10 cellular contexts compared by ENCODE assay signal in genomic region chr5:177369913-177370487, GRCh38. TPM values are rescaled to one million over a fixed set of nuclear protein-coding genes. Genes with fewer than 3 reads are reported as not detected.
A peak's percentile ranks its signal among the peaks of the same experiment; 100 is the strongest.
DNase-seq lines count a peak whose midpoint lies in the region; ATAC-seq, FAIRE-seq and TF ChIP-seq lines count a peak whose summit lies in the region.
"Had no signal": no experiment of that assay in that cellular context is flagged by ENCODE, and none has a peak within 500 bp of the region (broad histone marks: within the 10 kb centered on the region; RNA-seq: fewer than 3 reads in every experiment).

No MANE protein-coding gene starts in this region.

- ATAC-seq in effector memory CD8-positive, alpha-beta T cell (replicated peaks): no peak
- ATAC-seq in pancreas (peak; percentile 4 to 17 (median 15)), GM21825 (IDR thresholded peaks at IDR 0.05; ENCODE audit: unreplicated experiment) (no peak)

- H3K4me1 Mint-ChIP-seq in CD8-positive, alpha-beta memory T cell: peaks cover 54 to 78% (median 61%) of the 10 kb centered on the region in 3 donors
- H3K4me1 Mint-ChIP-seq in effector memory CD8-positive, alpha-beta T cell (ENCODE audit: low read depth in 2 of 2): peaks cover 36 to 48% of the 10 kb centered on the region in 2 donors

- TF ChIP-seq CTCF in PC-9 (conservative IDR thresholded peaks at IDR 0.05): no peak
- TF ChIP-seq CTCF in pancreas (IDR thresholded peaks at IDR 0.05): no peak

- H3K27ac ChIP-seq in CD8-positive, alpha-beta memory T cell (ENCODE audit: low read depth, low read length): no peak overlapping the region
- H3K27ac ChIP-seq in PC-9 (no peak overlapping the region), pancreas (peak overlapping the region; percentile 13 to 84 (median 68))

- CTCF ChIA-PET in CD8-positive, alpha-beta memory T cell (lab: Charles Lee): interaction anchor here (0.7 to 12.7 kb wide), 20 partner anchors 12 to 259 kb away, joined by 3 to 136 read pairs (median 6); partner anchors contain the start of genes LMAN2, RGS14 and SLC34A1
- CTCF ChIA-PET in PC-9 (lab: Charles Lee): interaction anchor here (0.6 to 2.0 kb wide), 16 partner anchors 9 to 833 kb away, joined by 3 to 42 read pairs (median 6); partner anchors contain the start of genes GRK6, LMAN2, PDLIM7 and RNF44

- H3K27ac Mint-ChIP-seq in CD8-positive, alpha-beta memory T cell: peak overlapping the region in 7 of 8 donors; percentile 29 to 95 (median 63)
- H3K27ac Mint-ChIP-seq in effector memory CD8-positive, alpha-beta T cell: peak overlapping the region; percentile 84 to 93

- in situ Hi-C loops in KBM-7 (cut with MboI; ENCODE audit: low pct_unique_long_range_greater_than_20kb, low sequenced_read_pairs): no loop called here

- no peak overlapping the region for H2AFZ ChIP-seq in PC-9

- WGBS in pancreas, 2 donors: 31 to 36% methylated on average over 7 of the region's 7 CpGs

- no peak overlapping the region for H3K4me3 ChIP-seq in CD8-positive, alpha-beta memory T cell (ENCODE audit: low read length)
- H3K4me3 ChIP-seq in PC-9 (peak overlapping the region; percentile 54; the same call in 1 of the 2 replicates), pancreas (peak overlapping the region in 1 of 4 donors; percentile 47)

- peaks cover 39% of the 10 kb centered on the region for H3K36me3 ChIP-seq in CD8-positive, alpha-beta memory T cell (ENCODE audit: insufficient read depth, low read length)
- H3K36me3 ChIP-seq in PC-9 (ENCODE audit: low read depth) (no peaks in the 10 kb centered on the region), pancreas (no peaks in the 10 kb centered on the region)

- no peak for FAIRE-seq in pancreas (lab: Jason Lieb, UNC)
- FAIRE-seq: small intestine had no signal

- H3K79me2 ChIP-seq in PC-9 (ENCODE audit: low read depth): no peaks in the 10 kb centered on the region

- H3K9me2 ChIP-seq in PC-9 (ENCODE audit: insufficient read depth): no peaks in the 10 kb centered on the region

- BruUV-seq in PC-9 (replicated peaks; lab: Mats Ljungman, UMichigan): no TSS peak

- no peaks in the 10 kb centered on the region for H3K9me3 Mint-ChIP-seq in CD8-positive, alpha-beta memory T cell
- H3K9me3 Mint-ChIP-seq in effector memory CD8-positive, alpha-beta T cell: no peaks in the 10 kb centered on the region

- peaks cover 13 to 67% (median 15%) of the 10 kb centered on the region in 3 donors for H3K36me3 Mint-ChIP-seq in CD8-positive, alpha-beta memory T cell
- peaks cover 51% of the 10 kb centered on the region for H3K36me3 Mint-ChIP-seq in effector memory CD8-positive, alpha-beta T cell (ENCODE audit: insufficient read depth)

- no peaks in the 10 kb centered on the region for H3K27me3 ChIP-seq in CD8-positive, alpha-beta memory T cell (ENCODE audit: insufficient read depth, low read length, poor library complexity, severe bottlenecking)
- H3K27me3 ChIP-seq in PC-9 (ENCODE audit: insufficient read depth, low read depth) (no peaks in the 10 kb centered on the region), pancreas (no peaks in the 10 kb centered on the region)

- peaks cover 0 to 1% of the 10 kb centered on the region in 2 donors for H3K27me3 Mint-ChIP-seq in CD8-positive, alpha-beta memory T cell
- no peaks in the 10 kb centered on the region for H3K27me3 Mint-ChIP-seq in effector memory CD8-positive, alpha-beta T cell

- peak overlapping the region; percentile 94 for H3K4me2 ChIP-seq in PC-9

- H4K20me1 ChIP-seq in PC-9 (ENCODE audit: insufficient read depth): no peaks in the 10 kb centered on the region

- H3F3A ChIP-seq in PC-9 (ENCODE audit: insufficient read depth, low read depth): peaks cover 16% of the 10 kb centered on the region; the same call in 1 of the 2 replicates

- DNase-seq in CD8-positive, alpha-beta memory T cell: no peak
- DNase-seq in PC-9: no peak
- no peak for DNase-seq in effector memory CD8-positive, alpha-beta T cell
- peak in 3 of 6 donors; percentile 61 to 71 (median 62) for DNase-seq in pancreas
- no peak for DNase-seq in KBM-7
- DNase-seq in DMS153 (lab: John Stamatoyannopoulos, UW): no peak
- DNase-seq in AML-193 (lab: John Stamatoyannopoulos, UW): no peak

- no peaks in the 10 kb centered on the region for H3K9me3 ChIP-seq in CD8-positive, alpha-beta memory T cell (ENCODE audit: low read length)
- H3K9me3 ChIP-seq in PC-9 (ENCODE audit: insufficient read depth, low read depth) (no peaks in the 10 kb centered on the region), pancreas (no peaks in the 10 kb centered on the region)

- intact Hi-C loops in PC-9 (cut with micrococcal nuclease; ENCODE audit: unreplicated experiment): no loop called here
- intact Hi-C loops in pancreas (cut with DNase I): no loop called here

- H3K4me3 Mint-ChIP-seq in CD8-positive, alpha-beta memory T cell: peak overlapping the region in 2 of 7 donors; percentile 15 to 39
- H3K4me3 Mint-ChIP-seq in effector memory CD8-positive, alpha-beta T cell: no peak overlapping the region

- POLR2A ChIA-PET in CD8-positive, alpha-beta memory T cell (lab: Charles Lee): interaction anchor here (1.0 to 4.1 kb wide), 8 partner anchors 13 to 85 kb away, joined by 3 to 23 read pairs (median 4); partner anchors contain the start of genes LMAN2 and RGS14
- POLR2A ChIA-PET in PC-9 (lab: Charles Lee; ENCODE audit: unreplicated experiment): interaction anchor here (1.0 to 1.1 kb wide), 3 partner anchors 20 to 35 kb away, joined by 3 to 16 read pairs (median 5); no protein-coding TSS in a partner anchor

- peaks cover 69% of the 10 kb centered on the region for H3K4me1 ChIP-seq in CD8-positive, alpha-beta memory T cell (ENCODE audit: insufficient read depth, low read length)
- H3K4me1 ChIP-seq in PC-9 (replicated peaks; ENCODE audit: insufficient read depth) (peaks cover 11% of the 10 kb centered on the region), pancreas (peaks cover 23 to 37% (median 27%) of the 10 kb centered on the region in 3 donors)

RNA-seq across cellular contexts. Expression of gene RGS14, which starts 12.3 kb away (rescaled TPM):
- total RNA-seq in CD8-positive, alpha-beta memory T cell: 10 to 100 TPM; 60.5 to 61.9 TPM
- polyA plus RNA-seq in CD8-positive, alpha-beta memory T cell: 83.5 TPM
- total RNA-seq in PC-9 (2021): 11.9 and 13.6 TPM in 2 replicates
- 10 to 100 TPM in 4 of 6 donors, 1 to 10 TPM in 2; 7.0 to 15.7 (median 11.3) TPM for total RNA-seq in pancreas
- polyA plus RNA-seq in pancreas: 10 to 100 TPM; 24.7 to 30.9 TPM

RNA-seq across cellular contexts. Expression of gene SLC34A1, which starts 14.2 kb away (rescaled TPM):
- total RNA-seq in CD8-positive, alpha-beta memory T cell: under 1 TPM in 1 of 2 experiments, not detected in 1; 0.09 TPM
- polyA plus RNA-seq in CD8-positive, alpha-beta memory T cell: 0.17 TPM
- total RNA-seq in PC-9 (2021): 0.28 TPM in 1 of 2 replicates, not detected in the other
- not detected for total RNA-seq in pancreas
- polyA plus RNA-seq in pancreas: not detected

RNA-seq across cellular contexts. Expression of gene LMAN2, which starts 18.5 kb away (rescaled TPM):
- 100 to 1,000 TPM; 112 to 126 TPM for total RNA-seq in CD8-positive, alpha-beta memory T cell
- 276 TPM for polyA plus RNA-seq in CD8-positive, alpha-beta memory T cell
- total RNA-seq in PC-9 (2021) (129 and 153 TPM in 2 replicates), pancreas (100 to 1,000 TPM in 2 of 6 donors, 10 to 100 TPM in 4; 71.1 to 128 (median 92.6) TPM)
- polyA plus RNA-seq in pancreas: 100 to 1,000 TPM in 1 of 2 donors, 10 to 100 TPM in 1; 80.7 to 110 TPM

RNA-seq across cellular contexts. Expression of gene PFN3, which starts 30.5 kb away (rescaled TPM):
- total RNA-seq in CD8-positive, alpha-beta memory T cell: not detected
- not detected for polyA plus RNA-seq in CD8-positive, alpha-beta memory T cell
- total RNA-seq in PC-9 (2021) (not detected in 2 replicates), pancreas (not detected)
- polyA plus RNA-seq in pancreas: not detected
- total RNA-seq: mucosa of gallbladder had no signal
- polyA plus RNA-seq: small intestine had no signal

RNA-seq across cellular contexts. Expression of gene F12, which starts 39.4 kb away (rescaled TPM):
- total RNA-seq in CD8-positive, alpha-beta memory T cell: 10 to 100 TPM in 1 of 2 experiments, 1 to 10 TPM in 1; 9.2 to 10.3 TPM
- polyA plus RNA-seq in CD8-positive, alpha-beta memory T cell: 1.9 TPM
- total RNA-seq in PC-9 (2021): 14.5 and 17.0 TPM in 2 replicates
- 1 to 10 TPM in 5 of 6 donors, under 1 TPM in 1; 0.83 to 2.6 (median 1.8) TPM for total RNA-seq in pancreas
- 1 to 10 TPM; 1.1 to 2.2 TPM for polyA plus RNA-seq in pancreas

Comparison
In these comparisons a context has a peak if more than half of its experiments do, and no peak if none do; other contexts are left out.
1. H3K27ac ChIP-seq: peak in pancreas (4 of 4); none in CD8-positive, alpha-beta memory T cell (single experiment) and PC-9 (single experiment).
2. ATAC-seq: peak in pancreas (4 of 4); none in effector memory CD8-positive, alpha-beta T cell (single experiment) and GM21825 (single experiment).